In genomic region chr15:101244889-101245668, GRCh38 we compare ENCODE assay signal across 1 cellular context.
TF ChIP-seq lines count a peak whose summit lies in the region.

No MANE protein-coding gene starts in this region.

TF ChIP-seq in IMR-90, 13 proteins besides CTCF, POLR2A, EP300 and RAD21:
- TF ChIP-seq CHD1 (IDR thresholded peaks at IDR 0.05; ENCODE audit: low read depth, low read length) (0 out of 2 replicates have a peak, but pooled peaks have one; percentile 28), FOS (IDR thresholded peaks at IDR 0.05; ENCODE audit: low read depth, low read length) (no peak), MXI1 (IDR thresholded peaks at IDR 0.05; ENCODE audit: borderline replicate concordance, low read depth, low read length) (no peak), RCOR1 (IDR thresholded peaks at IDR 0.05; ENCODE audit: insufficient replicate concordance, low read length) (no peak)
